8 cellular contexts compared by ENCODE assay signal in genomic region chr19:39341122-39341719, GRCh38. TPM values are rescaled to one million over a fixed set of nuclear protein-coding genes. Genes with fewer than 3 reads are reported as not detected.
DNase-seq lines count a peak whose midpoint lies in the region; ATAC-seq, FAIRE-seq and TF ChIP-seq lines count a peak whose summit lies in the region.
"Had no signal": no experiment of that assay in that cellular context is flagged by ENCODE, and none has a peak within 500 bp of the region (broad histone marks: within the 10 kb centered on the region; RNA-seq: fewer than 3 reads in every experiment).

No MANE protein-coding gene starts in this region.

- H3K4me3 Mint-ChIP-seq in stimulated activated naive B cell treated with anti-CD40 and anti-IgM and Interleukin-4, amounts not matched to agents 10 μg/mL and 1 μg/mL and 100 μg/mL, for 72 hours, result peak overlapping the region; percentile 94 to 98

- peak; percentile 37 for TF ChIP-seq CTCF in brain microvascular endothelial cell (IDR thresholded peaks at IDR 0.05; ENCODE audit: low read depth, low read length, missing control alignments)

- no peaks in the 10 kb centered on the region for H3K27me3 Mint-ChIP-seq in stimulated activated naive B cell treated with anti-CD40 and anti-IgM and Interleukin-4, amounts not matched to agents 10 μg/mL and 1 μg/mL and 100 μg/mL, for 72 hours

- H3K36me3 Mint-ChIP-seq in stimulated activated naive B cell treated with anti-CD40 and anti-IgM and Interleukin-4, amounts not matched to agents 10 μg/mL and 1 μg/mL and 100 μg/mL, for 72 hours, result peaks cover 5 to 19% of the 10 kb centered on the region in 2 donors

- peak; percentile 13 to 27 for ATAC-seq in stimulated activated naive B cell treated with anti-CD40 and anti-IgM and Interleukin-4, amounts not matched to agents 10 μg/mL and 1 μg/mL and 100 μg/mL, for 72 hours (replicated peaks)

- H3K9me3 Mint-ChIP-seq in stimulated activated naive B cell treated with anti-CD40 and anti-IgM and Interleukin-4, amounts not matched to agents 10 μg/mL and 1 μg/mL and 100 μg/mL, for 72 hours, result no peaks in the 10 kb centered on the region

- H3K27ac ChIP-seq in brain microvascular endothelial cell, result peak overlapping the region; percentile 48

- H3K27ac Mint-ChIP-seq in stimulated activated naive B cell treated with anti-CD40 and anti-IgM and Interleukin-4, amounts not matched to agents 10 μg/mL and 1 μg/mL and 100 μg/mL, for 72 hours, result peak overlapping the region; percentile 93

- FAIRE-seq in GM12891 (lab: Jason Lieb, UNC), result peak; percentile 31

- H3K4me1 Mint-ChIP-seq in stimulated activated naive B cell treated with anti-CD40 and anti-IgM and Interleukin-4, amounts not matched to agents 10 μg/mL and 1 μg/mL and 100 μg/mL, for 72 hours, result peaks cover 42 to 76% of the 10 kb centered on the region in 2 donors

- H3K27me3 ChIP-seq in MG63 (no peaks in the 10 kb centered on the region), brain microvascular endothelial cell (replicated peaks) (no peaks in the 10 kb centered on the region)

- in situ Hi-C loops in brain microvascular endothelial cell (cut with HindIII; ENCODE audit: low pct_ligation_motif_present, low sequenced_read_pairs), result loop anchor here (25.0 kb wide), 1 partner anchor 229 kb away; no protein-coding TSS in a partner anchor

- no peaks in the 10 kb centered on the region for H3K9me3 ChIP-seq in MG63

- DNase-seq in GM12891 (ENCODE audit: insufficient read length, low spot score) (no peak), MG63 (peak; percentile 25), brain microvascular endothelial cell (no peak), iris pigment epithelial cell (ENCODE audit: low read depth) (peak; percentile 29), DMS114 treated with DMSO at 0.1 percent for 48 hours (lab: John Stamatoyannopoulos, UW; ENCODE audit: unreplicated experiment) (no peak), NCI-H1417 treated with DMSO at 0.1 percent for 48 hours (lab: John Stamatoyannopoulos, UW) (no peak)
- no peak for DNase-seq in stimulated activated naive B cell treated with anti-CD40 and anti-IgM and Interleukin-4, amounts not matched to agents 10 μg/mL and 1 μg/mL and 100 μg/mL, for 72 hours

- TF ChIP-seq POLR2A in GM12891 (IDR thresholded peaks at IDR 0.05; ENCODE audit: low read depth, low read length), result no peak

- H3K4me3 ChIP-seq in MG63 (peak overlapping the region; percentile 87), brain microvascular endothelial cell (ENCODE audit: low read depth, low read length) (peak overlapping the region; percentile 90)

- peaks cover 23% of the 10 kb centered on the region for H3K36me3 ChIP-seq in MG63
- H3K36me3 ChIP-seq in brain microvascular endothelial cell (replicated peaks), result no peaks in the 10 kb centered on the region

TF ChIP-seq in GM12891, 5 proteins besides CTCF, POLR2A, EP300 and RAD21:
- no peak for TF ChIP-seq POU2F2 (IDR thresholded peaks at IDR 0.05; ENCODE audit: low read depth, low read length)
- no peak for TF ChIP-seq TAF1 (IDR thresholded peaks at IDR 0.05; ENCODE audit: low read depth, low read length)
- no peak for TF ChIP-seq SPI1 (IDR thresholded peaks at IDR 0.05; ENCODE audit: low read depth, low read length)
- no peak for TF ChIP-seq PAX5 (IDR thresholded peaks at IDR 0.05; ENCODE audit: insufficient read depth, low read length, severe bottlenecking)
- TF ChIP-seq POLR2AphosphoS5 (IDR thresholded peaks at IDR 0.05; ENCODE audit: low read depth, low read length), result no peak

RNA-seq across cellular contexts. Expression of gene SAMD4B, which starts 1.0 kb away (rescaled TPM):
- 23.9 TPM for polyA plus RNA-seq in GM12891 (2012; ENCODE audit: low read depth, missing spikeins)
- 27.5 and 37.0 TPM in 2 replicates for total RNA-seq in MG63 (2014; rRNA removed; shearing (Covaris generic); ENCODE audit: low replicate concordance)

RNA-seq across cellular contexts. Expression of gene GMFG, which starts 5.4 kb away (rescaled TPM):
- 296 TPM for polyA plus RNA-seq in GM12891 (2012; ENCODE audit: low read depth, missing spikeins)
- total RNA-seq in MG63 (2014; rRNA removed; shearing (Covaris generic); ENCODE audit: low replicate concordance), result not detected in 2 replicates

RNA-seq across cellular contexts. Expression of gene LRFN1, which starts 20.6 kb away (rescaled TPM):
- 0.60 TPM for polyA plus RNA-seq in GM12891 (2012; ENCODE audit: low read depth, missing spikeins)
- 0.07 and 0.23 TPM in 2 replicates for total RNA-seq in MG63 (2014; rRNA removed; shearing (Covaris generic); ENCODE audit: low replicate concordance)

RNA-seq across cellular contexts. Expression of gene IFNL1, which starts 45.0 kb away (rescaled TPM):
- not detected for polyA plus RNA-seq in GM12891 (2012; ENCODE audit: low read depth, missing spikeins)
- total RNA-seq in MG63 (2014; rRNA removed; shearing (Covaris generic); ENCODE audit: low replicate concordance), result not detected in 2 replicates
- total RNA-seq: activated CD8-positive, alpha-beta memory T cell treated with anti-CD3 and anti-CD28 coated beads for 36 hours had no signal

RNA-seq across cellular contexts. Expression of gene PAF1, which starts 49.7 kb away (rescaled TPM):
- 30.3 TPM for polyA plus RNA-seq in GM12891 (2012; ENCODE audit: low read depth, missing spikeins)
- total RNA-seq in MG63 (2014; rRNA removed; shearing (Covaris generic); ENCODE audit: low replicate concordance), result 62.0 and 62.4 TPM in 2 replicates

Comparison
In these comparisons a context has a peak if more than half of its experiments do, and no peak if none do; other contexts are left out.
1. DNase-seq: peak in MG63 (single experiment) and iris pigment epithelial cell (single experiment); none in GM12891 (single experiment), brain microvascular endothelial cell (single experiment), stimulated activated naive B cell treated with anti-CD40 and anti-IgM and Interleukin-4, amounts not matched to agents 10 μg/mL and 1 μg/mL and 100 μg/mL, for 72 hours (single experiment), DMS114 treated with DMSO at 0.1 percent for 48 hours (single experiment) and NCI-H1417 treated with DMSO at 0.1 percent for 48 hours (single experiment).